Comparison of ENCODE assay signal across 8 cellular contexts in genomic region chr1:89286549-89287181, GRCh38. TPM values are rescaled to one million over a fixed set of nuclear protein-coding genes. Genes with fewer than 3 reads are reported as not detected.
A peak's percentile ranks its signal among the peaks of the same experiment; 100 is the strongest.
DNase-seq lines count a peak whose midpoint lies in the region; ATAC-seq and TF ChIP-seq lines count a peak whose summit lies in the region.

No MANE protein-coding gene starts in this region.

- DNase-seq in T-cell (no peak), sciatic nerve (ENCODE audit: low spot score) (no peak), germinal center (ENCODE audit: low spot score) (no peak), amygdala (lab: John Stamatoyannopoulos, UW) (no peak), neural progenitor cell (ENCODE audit: low spot score) (no peak)
- DNase-seq in stimulated activated CD4-positive, alpha-beta T cell treated with anti-CD3 and anti-CD28 coated beads, Interleukin-2, amount 100 ng/mL, for 24 hours, result no peak

- CTCF ChIA-PET in T-cell (lab: Charles Lee), result interaction anchor here in 1 of 2 donors (0.8 to 1.5 kb wide), 9 partner anchors 8 to 323 kb away, joined by 3 to 6 read pairs (median 3); partner anchors contain the start of gene GBP5

- no peak overlapping the region for H2AFZ ChIP-seq in neural progenitor cell (replicated peaks)

- H3K36me3 Mint-ChIP-seq in T-cell (peaks cover 4% of the 10 kb centered on the region), neural progenitor cell (no peaks in the 10 kb centered on the region)

- H3K4me2 ChIP-seq in neural progenitor cell, result no peak overlapping the region

- H4K20me1 ChIP-seq in neural progenitor cell (ENCODE audit: low read depth), result no peaks in the 10 kb centered on the region

- intact Hi-C loops in sciatic nerve (cut with DNase I), result no loop called here

- H3K4me3 Mint-ChIP-seq in T-cell, result peak overlapping the region; percentile 54 to 75 (median 55)
- H3K4me3 Mint-ChIP-seq in neural progenitor cell, result no peak overlapping the region

- no peak overlapping the region for H3K9ac ChIP-seq in neural progenitor cell

- H3K4me3 ChIP-seq in neural progenitor cell, result no peak overlapping the region

- no peaks in the 10 kb centered on the region for H3K9me3 ChIP-seq in neural progenitor cell (ENCODE audit: low read depth)

- H3K27ac ChIP-seq in neural progenitor cell, result no peak overlapping the region

- no peaks in the 10 kb centered on the region for H3K79me2 ChIP-seq in neural progenitor cell (ENCODE audit: low read depth)

- H3K4me1 Mint-ChIP-seq in T-cell (peaks cover 64 to 76% (median 75%) of the 10 kb centered on the region in 3 donors), neural progenitor cell (no peaks in the 10 kb centered on the region)

- H3K27me3 ChIP-seq in neural progenitor cell, result no peaks in the 10 kb centered on the region

- peaks cover 0 to 6% (median 4%) of the 10 kb centered on the region in 3 donors for H3K9me3 Mint-ChIP-seq in T-cell
- no peaks in the 10 kb centered on the region for H3K9me3 Mint-ChIP-seq in neural progenitor cell

- no peaks in the 10 kb centered on the region for H3K36me3 ChIP-seq in neural progenitor cell

- H3F3A ChIP-seq in neural progenitor cell (ENCODE audit: low read depth), result no peaks in the 10 kb centered on the region

- H3K4me1 ChIP-seq in neural progenitor cell, result no peaks in the 10 kb centered on the region

- peak overlapping the region; percentile 94 to 99 for H3K27ac Mint-ChIP-seq in T-cell
- no peak overlapping the region for H3K27ac Mint-ChIP-seq in neural progenitor cell

- POLR2A ChIA-PET in T-cell (lab: Charles Lee), result interaction anchor here (0.6 to 1.0 kb wide), 4 partner anchors 11 to 589 kb away, joined by 3 to 17 read pairs (median 4); partner anchors contain the start of gene GBP3 (in 1 of the 2)

- H3K27me3 Mint-ChIP-seq in T-cell (no peaks in the 10 kb centered on the region), neural progenitor cell (ENCODE audit: insufficient read depth, low read depth) (no peaks in the 10 kb centered on the region)

- TF ChIP-seq CTCF in neural progenitor cell (IDR thresholded peaks at IDR 0.05), result no peak

- ATAC-seq in GM19035 (IDR thresholded peaks at IDR 0.05; ENCODE audit: unreplicated experiment), result peak; percentile 96
- peak; percentile 82 for ATAC-seq in HG02763 (IDR thresholded peaks at IDR 0.05; ENCODE audit: unreplicated experiment)
- ATAC-seq in T-cell (replicated peaks in 1 of 4), result peak; percentile 85 to 87 (median 86)
- ATAC-seq in sciatic nerve, result peak; percentile 67

RNA-seq across cellular contexts. Expression of gene GBP5, which starts 14.0 kb away (rescaled TPM):
- total RNA-seq in T-cell (100 to 1,000 TPM in 4 of 5 donors, 10 to 100 TPM in 1; 46.8 to 165 (median 116) TPM), sciatic nerve (6.4 TPM), neural progenitor cell (ENCODE audit: low replicate concordance) (not detected in 2 replicates)
